18 cellular contexts compared by ENCODE assay signal in genomic region chr13:100140441-100140840, GRCh38. TPM values are rescaled to one million over a fixed set of nuclear protein-coding genes. Genes with fewer than 3 reads are reported as not detected.
DNase-seq lines count a peak whose midpoint lies in the region; ATAC-seq and TF ChIP-seq lines count a peak whose summit lies in the region.
"Had no signal": no experiment of that assay in that cellular context is flagged by ENCODE, and none has a peak within 500 bp of the region (broad histone marks: within the 10 kb centered on the region; RNA-seq: fewer than 3 reads in every experiment).

No MANE protein-coding gene starts in this region.

- POLR2A ChIA-PET in PC-3 (lab: Charles Lee; ENCODE audit: unreplicated experiment) = no interaction called here

- H3K79me2 ChIP-seq in GM23338 (replicated peaks; ENCODE audit: insufficient read depth) = peaks cover 30% of the 10 kb centered on the region
- H3K79me2 ChIP-seq in smooth muscle cell (ENCODE audit: low read depth) = no peaks in the 10 kb centered on the region
- H3K79me2 ChIP-seq in PC-3 (ENCODE audit: low read length) = no peaks in the 10 kb centered on the region

- H3K4me1 ChIP-seq in GM23338 (ENCODE audit: insufficient read depth) (peaks cover 4% of the 10 kb centered on the region; the same call in 1 of the 2 replicates), SJSA1 (replicated peaks) (peaks cover 23% of the 10 kb centered on the region), smooth muscle cell (ENCODE audit: low read depth) (no peaks in the 10 kb centered on the region), PC-3 (ENCODE audit: insufficient read depth, low read length) (peaks cover 3% of the 10 kb centered on the region; the same call in 1 of the 2 replicates)

- H3K27ac ChIP-seq in GM23338 (ENCODE audit: low read depth) (0 out of 2 replicates have a peak overlapping the region, but pooled peaks have one; percentile 34), SJSA1 (peak overlapping the region; percentile 76), smooth muscle cell (ENCODE audit: low read depth) (no peak overlapping the region), PC-3 (ENCODE audit: low read length) (no peak overlapping the region)
- H3K27ac ChIP-seq: GM23248 had no signal

- CTCF ChIA-PET in PC-3 (lab: Charles Lee) = no interaction called here

- H3K36me3 ChIP-seq in GM23338 (ENCODE audit: insufficient read depth) (no peaks in the 10 kb centered on the region), SJSA1 (0 out of 2 replicates have a peak, but pooled peaks cover 4% of the 10 kb centered on the region), smooth muscle cell (ENCODE audit: low read depth) (no peaks in the 10 kb centered on the region), PC-3 (ENCODE audit: low read depth, low read length) (no peaks in the 10 kb centered on the region)

- TF ChIP-seq CTCF in GM23338 (conservative IDR thresholded peaks at IDR 0.05; ENCODE audit: low read depth in 2 of 2) (no peak), smooth muscle cell (IDR thresholded peaks at IDR 0.05; ENCODE audit: borderline replicate concordance, insufficient read depth, poor library complexity, severe bottlenecking) (no peak), PC-3 (conservative IDR thresholded peaks at IDR 0.05; ENCODE audit: low read depth, low read length) (no peak)

- H2AFZ ChIP-seq in GM23338 (no peak overlapping the region), smooth muscle cell (ENCODE audit: low read depth) (no peak overlapping the region), PC-3 (ENCODE audit: low read length) (no peak overlapping the region)
- H2AFZ ChIP-seq: GM23248 had no signal

- H3K27ac Mint-ChIP-seq in GM23338 = no peak overlapping the region
- H3K27ac Mint-ChIP-seq: CD14-positive monocyte; CD8-positive, alpha-beta T cell; IgD-negative memory B cell had no signal

- peaks cover 7% of the 10 kb centered on the region; the same call in 1 of the 2 replicates for H3K9me3 ChIP-seq in SJSA1 (replicated peaks)
- H3K9me3 ChIP-seq in smooth muscle cell (replicated peaks; ENCODE audit: low read depth) = no peaks in the 10 kb centered on the region
- H3K9me3 ChIP-seq in PC-3 (ENCODE audit: low read length) = no peaks in the 10 kb centered on the region

- H3K9ac ChIP-seq in smooth muscle cell (ENCODE audit: low read depth) = no peak overlapping the region
- no peak overlapping the region for H3K9ac ChIP-seq in PC-3 (ENCODE audit: low read length)
- H3K9ac ChIP-seq: GM23248 had no signal

- H4K20me1 ChIP-seq in GM23338 (replicated peaks; ENCODE audit: insufficient read depth) (no peaks in the 10 kb centered on the region), smooth muscle cell (ENCODE audit: low read depth) (no peaks in the 10 kb centered on the region), PC-3 (ENCODE audit: low read length) (no peaks in the 10 kb centered on the region)

- BruUV-seq in PC-3 (replicated peaks; lab: Mats Ljungman, UMichigan) = no TSS peak

- ATAC-seq in GM23338 = no peak
- peak; percentile 28 for ATAC-seq in left colon
- no peak for ATAC-seq in left cardiac atrium
- no peak for ATAC-seq in PC-3
- no peak for ATAC-seq in HG02610 (IDR thresholded peaks at IDR 0.05; ENCODE audit: unreplicated experiment)
- ATAC-seq: CD8-positive, alpha-beta T cell had no signal

- 71% methylated on average over 2 of the region's 2 CpGs for WGBS in smooth muscle cell (ENCODE audit: low lambda C conversion rate)

- intact Hi-C loops in left colon (cut with DNase I, micrococcal nuclease) = no loop called here
- intact Hi-C loops in left cardiac atrium (cut with DNase I) = no loop called here
- intact Hi-C loops in PC-3 (cut with micrococcal nuclease) = no loop called here

- H3K9me2 ChIP-seq in GM23338 (ENCODE audit: insufficient read depth) (no peaks in the 10 kb centered on the region), PC-3 (replicated peaks; ENCODE audit: low read length) (no peaks in the 10 kb centered on the region)

- no peak for DNase-seq in GM23338 (ENCODE audit: low spot score)
- peak; percentile 73 to 99 for DNase-seq in SJSA1 (ENCODE audit: low read depth in 1 of 2, low spot score in 2 of 2)
- no peak for DNase-seq in left colon
- no peak for DNase-seq in smooth muscle cell (lab: John Stamatoyannopoulos, UW; ENCODE audit: unreplicated experiment)
- no peak for DNase-seq in left cardiac atrium
- DNase-seq in PC-3 = no peak
- DNase-seq in NCI-H345 treated with DMSO at 0.1 percent for 48 hours (lab: John Stamatoyannopoulos, UW; ENCODE audit: unreplicated experiment) = no peak
- DNase-seq: CD8-positive, alpha-beta T cell; COR-L47; DMS153; DMS79 treated with DMSO at 0.1 percent for 48 hours; GDM1; GM23248; H7; KG1 had no signal

- H3F3A ChIP-seq in GM23338 (replicated peaks; ENCODE audit: low read depth) (no peaks in the 10 kb centered on the region), smooth muscle cell (ENCODE audit: low read depth) (no peaks in the 10 kb centered on the region), PC-3 (ENCODE audit: low read length, unreplicated experiment) (no peaks in the 10 kb centered on the region)

- H3K27me3 ChIP-seq in GM23338 (ENCODE audit: insufficient read depth) = no peaks in the 10 kb centered on the region
- no peaks in the 10 kb centered on the region for H3K27me3 ChIP-seq in SJSA1 (replicated peaks)
- H3K27me3 ChIP-seq in smooth muscle cell (ENCODE audit: low read depth) = no peaks in the 10 kb centered on the region
- no peaks in the 10 kb centered on the region for H3K27me3 ChIP-seq in PC-3 (ENCODE audit: low read length)

- H3K4me2 ChIP-seq in GM23338 (no peak overlapping the region), smooth muscle cell (peak overlapping the region; percentile 8), PC-3 (ENCODE audit: low read length) (no peak overlapping the region)

- no peaks in the 10 kb centered on the region for H3K27me3 Mint-ChIP-seq in GM23338 (ENCODE audit: insufficient read depth, low read depth, poor library complexity)
- H3K27me3 Mint-ChIP-seq: IgD-negative memory B cell had no signal

- peaks cover 2% of the 10 kb centered on the region; the same call in 1 of the 3 replicates for H3K9me3 Mint-ChIP-seq in GM23338

- no peak overlapping the region for H3K4me3 ChIP-seq in GM23338
- no peak overlapping the region for H3K4me3 ChIP-seq in SJSA1
- no peak overlapping the region for H3K4me3 ChIP-seq in smooth muscle cell
- H3K4me3 ChIP-seq in PC-3 (ENCODE audit: low read length) = no peak overlapping the region
- H3K4me3 ChIP-seq: GM23248 had no signal

- H3K4me3 Mint-ChIP-seq in GM23338 = no peak overlapping the region
- H3K4me3 Mint-ChIP-seq: CD14-positive monocyte; CD8-positive, alpha-beta T cell; IgD-negative memory B cell had no signal

- peaks cover 17% of the 10 kb centered on the region for H3K4me1 Mint-ChIP-seq in GM23338
- H3K4me1 Mint-ChIP-seq: IgD-negative memory B cell had no signal

- H3K36me3 Mint-ChIP-seq in GM23338 (ENCODE audit: low read depth) = peaks cover 13% of the 10 kb centered on the region

TF ChIP-seq in GM23338, 12 proteins besides CTCF, POLR2A, EP300 and RAD21:
- TF ChIP-seq CREB1 (CRISPR knock-in tag; IDR thresholded peaks at IDR 0.05; ENCODE audit: low read depth) (no peak), NANOG (IDR thresholded peaks at IDR 0.05; ENCODE audit: borderline replicate concordance) (no peak), STAT1 (IDR thresholded peaks at IDR 0.05; ENCODE audit: unreplicated experiment) (no peak), REST (IDR thresholded peaks at IDR 0.05; ENCODE audit: unreplicated experiment) (no peak), POLR2AphosphoS5 (IDR thresholded peaks at IDR 0.05; ENCODE audit: low read depth) (no peak), EZH2phosphoT487 (IDR thresholded peaks at IDR 0.05; ENCODE audit: unreplicated experiment) (no peak), JUNB (IDR thresholded peaks at IDR 0.05; ENCODE audit: unreplicated experiment) (no peak), ETS1 (IDR thresholded peaks at IDR 0.05) (no peak)

RNA-seq across cellular contexts. Expression of gene PCCA, which starts 51.5 kb away (rescaled TPM):
- 46.6 and 75.7 TPM in 2 replicates for total RNA-seq in GM23338 (2014; rRNA removed; shearing (Covaris generic))
- 35.3 and 41.9 TPM in 2 replicates for polyA plus RNA-seq in GM23338 (2016; fragmentation: Nextera tagmentation; extraction: Ambion mirVana)
- 28.3 and 29.7 TPM in 2 replicates for total RNA-seq in SJSA1 (2014; rRNA removed; shearing (Covaris generic))
- 10 to 100 TPM; 84.1 to 99.1 TPM for total RNA-seq in left colon
- 19.5 and 19.6 TPM in 2 replicates for total RNA-seq in smooth muscle cell
- 24.0 and 24.7 TPM in 2 replicates for polyA plus RNA-seq in smooth muscle cell
- total RNA-seq in left cardiac atrium = 10 to 100 TPM; 47.1 to 51.1 TPM
- total RNA-seq in PC-3 (2014; rRNA removed) = 7.5 and 10.5 TPM in 2 replicates

Comparison
In these comparisons a context has a peak if more than half of its experiments do, and no peak if none do; other contexts are left out.
1. DNase-seq: peak in SJSA1 (2 of 2); none in GM23338 (single experiment), left colon (0 of 2), smooth muscle cell (single experiment), left cardiac atrium (single experiment), PC-3 (single experiment) and NCI-H345 treated with DMSO at 0.1 percent for 48 hours (single experiment).
2. H3K27ac ChIP-seq: peak in GM23338 (single experiment) and SJSA1 (single experiment); none in smooth muscle cell (single experiment) and PC-3 (single experiment).